1 cellular context compared by ENCODE assay signal in the genomic region with DNA sequence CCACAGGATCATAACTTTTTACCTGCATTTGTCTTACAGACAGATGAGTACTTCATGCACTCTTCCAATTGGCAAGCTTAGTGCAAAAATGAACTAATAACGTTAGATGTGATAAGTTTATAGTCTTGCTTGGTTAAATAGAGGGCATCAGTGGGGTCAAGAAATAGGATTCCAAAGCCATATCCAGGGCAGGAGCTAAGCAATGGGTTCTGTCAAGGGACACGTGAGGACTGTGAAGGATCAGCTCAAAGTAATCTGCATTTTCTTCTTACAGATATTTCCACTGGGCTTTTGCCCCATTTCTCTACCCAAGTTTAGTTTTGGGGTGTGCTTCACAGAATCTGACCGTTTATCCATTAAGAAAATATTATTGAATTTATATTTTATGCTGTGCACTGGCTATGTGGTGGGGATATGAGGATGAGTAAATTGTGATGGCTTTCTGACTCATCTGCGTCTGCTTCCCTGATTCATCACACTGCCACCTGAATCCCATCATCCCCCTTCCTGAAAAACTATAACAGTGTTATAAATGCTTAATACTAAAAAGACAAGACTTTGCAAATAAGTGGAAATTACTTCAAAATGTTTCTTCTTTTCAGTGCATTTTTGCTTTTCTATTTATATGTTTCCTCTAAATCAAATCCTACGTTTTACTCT.
TF ChIP-seq lines count a peak whose summit lies in the region.

No MANE protein-coding gene starts in this region.

TF ChIP-seq in IMR-90, 13 proteins besides CTCF, POLR2A, EP300 and RAD21 (continued from another document):
- TF ChIP-seq ELK1 (IDR thresholded peaks at IDR 0.05; ENCODE audit: borderline replicate concordance, low read depth, low read length), result no peak
- no peak for TF ChIP-seq RFX5 (IDR thresholded peaks at IDR 0.05; ENCODE audit: low read depth, low read length)
- no peak for TF ChIP-seq CEBPB (IDR thresholded peaks at IDR 0.05; ENCODE audit: low read depth, low read length)
- no peak for TF ChIP-seq MAZ (IDR thresholded peaks at IDR 0.05; ENCODE audit: borderline replicate concordance, low read depth, low read length)
- 0 out of 2 replicates have a peak, but pooled peaks have one; percentile 3 for TF ChIP-seq MAFK (IDR thresholded peaks at IDR 0.05; ENCODE audit: low read depth, low read length)
- peak; percentile 23; the same call in 1 of the 2 replicates for TF ChIP-seq BHLHE40 (IDR thresholded peaks at IDR 0.05; ENCODE audit: low read depth, low read length)
- TF ChIP-seq NFE2L2 (IDR thresholded peaks at IDR 0.05; ENCODE audit: low read depth, low read length), result no peak
- TF ChIP-seq USF2 (IDR thresholded peaks at IDR 0.05; ENCODE audit: low read depth, low read length), result no peak
- TF ChIP-seq CHD1 (IDR thresholded peaks at IDR 0.05; ENCODE audit: low read depth, low read length), result no peak
- no peak for TF ChIP-seq SMC3 (IDR thresholded peaks at IDR 0.05; ENCODE audit: low read depth, low read length)
- TF ChIP-seq MXI1 (IDR thresholded peaks at IDR 0.05; ENCODE audit: borderline replicate concordance, low read depth, low read length), result no peak
- peak; percentile 78 for TF ChIP-seq FOS (IDR thresholded peaks at IDR 0.05; ENCODE audit: low read depth, low read length)
